15 cellular contexts compared by ENCODE assay signal in the genomic region with DNA sequence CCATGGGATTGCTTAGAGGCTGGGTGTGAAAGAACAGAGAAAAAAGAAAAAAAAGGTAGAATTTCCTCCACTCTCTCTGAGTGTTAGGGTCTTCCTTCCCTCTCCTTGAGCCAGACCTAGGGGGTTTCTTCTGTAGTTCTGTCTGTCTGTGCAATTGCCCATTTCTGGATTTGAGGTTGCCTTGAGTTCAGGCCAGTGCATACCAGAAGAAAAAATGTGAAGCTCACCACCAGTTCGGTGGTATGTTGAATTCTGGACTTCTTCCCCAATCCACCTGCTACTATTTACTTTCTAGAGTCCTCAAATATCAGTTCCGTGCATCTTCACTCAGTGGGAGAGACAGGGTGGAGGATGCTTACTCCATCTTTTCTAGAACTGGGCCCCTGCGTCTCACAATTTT. TPM values are rescaled to one million over a fixed set of nuclear protein-coding genes. Genes with fewer than 3 reads are reported as not detected.
DNase-seq lines count a peak whose midpoint lies in the region; ATAC-seq, FAIRE-seq and TF ChIP-seq lines count a peak whose summit lies in the region.
"Had no signal": no experiment of that assay in that cellular context is flagged by ENCODE, and none has a peak within 500 bp of the region (broad histone marks: within the 10 kb centered on the region; RNA-seq: fewer than 3 reads in every experiment).

No MANE protein-coding gene starts in this region.

- peak overlapping the region; percentile 15; the same call in 1 of the 2 replicates for H3K4me2 ChIP-seq in HCT116 (ENCODE audit: low read length)

- intact Hi-C loops in HCT116 (cut with micrococcal nuclease): loop anchor here (2.0 kb wide), 1 partner anchor 96 kb away; no protein-coding TSS in a partner anchor

- no peaks in the 10 kb centered on the region for H3K9me3 Mint-ChIP-seq in nephron progenitor cell
- H3K9me3 Mint-ChIP-seq: activated naive CD4-positive, alpha-beta T cell treated with anti-CD3 and anti-CD28 coated beads, Interleukin-2, amount 50 U/mL, for 24 hours; activated T-helper 17 cell treated with anti-CD3 and anti-CD28 coated beads, Interleukin-2, amount 50 U/mL, for 72 hours; neural crest cell; WTC11 had no signal

- no peaks in the 10 kb centered on the region for H4K20me1 ChIP-seq in HCT116 (ENCODE audit: insufficient read depth)

- H3K36me3 ChIP-seq in HCT116 (ENCODE audit: control insufficient read depth in 1 of 2, insufficient read depth in 2 of 2, low read length in 2 of 2): no peaks in the 10 kb centered on the region
- no peaks in the 10 kb centered on the region for H3K36me3 ChIP-seq in upper lobe of left lung

- no peaks in the 10 kb centered on the region for H3K9me2 ChIP-seq in HCT116 (ENCODE audit: insufficient read depth)

- CTCF ChIA-PET in HCT116 (lab: Charles Lee): interaction anchor here (1.0 to 2.0 kb wide), 4 partner anchors 15 to 137 kb away, joined by 3 to 9 read pairs (median 4); partner anchors contain the start of gene SELENOI

- peak; percentile 90 for DNase-seq in AG10803 (ENCODE audit: low read depth)
- DNase-seq in HCT116 (ENCODE audit: low read depth, low spot score): no peak
- DNase-seq in T-helper 17 cell: no peak
- DNase-seq in nephron progenitor cell: no peak
- no peak for DNase-seq in nucleus accumbens (lab: John Stamatoyannopoulos, UW)
- DNase-seq in kidney tubule cell (ENCODE audit: low spot score): no peak
- DNase-seq in GM12892 (ENCODE audit: insufficient read length): no peak
- no peak for DNase-seq in upper lobe of left lung

- no peak for TF ChIP-seq RAD21 in HCT116 (IDR thresholded peaks at IDR 0.05; ENCODE audit: low read depth)

- TF ChIP-seq EP300 in upper lobe of left lung (IDR thresholded peaks at IDR 0.05): no peak

- peak overlapping the region; percentile 57 for H3K27ac Mint-ChIP-seq in T-helper 17 cell
- peak overlapping the region; percentile 88 for H3K27ac Mint-ChIP-seq in nephron progenitor cell
- H3K27ac Mint-ChIP-seq: activated naive CD4-positive, alpha-beta T cell treated with anti-CD3 and anti-CD28 coated beads, Interleukin-2, amount 50 U/mL, for 24 hours; activated T-helper 17 cell treated with anti-CD3 and anti-CD28 coated beads, Interleukin-2, amount 50 U/mL, for 72 hours; progenitor cell of endocrine pancreas; WTC11 had no signal

- H3K4me1 ChIP-seq in HCT116 (ENCODE audit: control insufficient read depth in 1 of 2, insufficient read depth in 2 of 2, low read length in 2 of 2) (peaks cover 4 to 9% of the 10 kb centered on the region in 2 experiments; a peak in 3 of 4 replicates), upper lobe of left lung (peaks cover 0 to 2% (median 1%) of the 10 kb centered on the region in 4 donors)

- H3K9ac ChIP-seq in HCT116 (ENCODE audit: low read length): no peak overlapping the region

- ATAC-seq in HCT116 (no peak), T-helper 17 cell (no peak), upper lobe of left lung (ENCODE audit: low FRiP score in 2 of 2) (no peak)

- H2AFZ ChIP-seq in HCT116 (ENCODE audit: low read depth, low read length, poor library complexity, severe bottlenecking): peak overlapping the region; percentile 5

- RAD21 ChIA-PET in HCT116 (lab: Charles Lee; ENCODE audit: low non-redundant PET in 1 of 2, low total read pairs in 2 of 2, uncharacterized antibody in 2 of 2, unreplicated experiment in 2 of 2): interaction anchor here in 1 of 2 experiments (0.6 kb wide), 1 partner anchor 158 kb away, joined by 4 read pairs; no protein-coding TSS in a partner anchor

- H3K4me1 Mint-ChIP-seq in T-helper 17 cell: peaks cover 8% of the 10 kb centered on the region
- peaks cover 26% of the 10 kb centered on the region for H3K4me1 Mint-ChIP-seq in nephron progenitor cell

- POLR2A ChIA-PET in HCT116 (lab: Charles Lee): no interaction called here

- TF ChIP-seq CTCF in AG10803 (conservative IDR thresholded peaks at IDR 0.05; ENCODE audit: low read length) (no peak), HCT116 (IDR thresholded peaks at IDR 0.05 in 2 of 3, conservative IDR thresholded peaks at IDR 0.05 in 1 of 3; ENCODE audit: borderline replicate concordance in 1 of 3, insufficient read depth in 1 of 3, low read depth in 2 of 3, low read length in 2 of 3) (no peak), nephron progenitor cell (IDR thresholded peaks at IDR 0.05) (no peak), upper lobe of left lung (IDR thresholded peaks at IDR 0.05) (no peak)

- no peak overlapping the region for H3K4me3 Mint-ChIP-seq in T-helper 17 cell
- no peak overlapping the region for H3K4me3 Mint-ChIP-seq in nephron progenitor cell
- H3K4me3 Mint-ChIP-seq: neural crest cell, WTC11 had no signal

- H3K27me3 ChIP-seq in HCT116 (ENCODE audit: insufficient read depth, low read length) (no peaks in the 10 kb centered on the region), upper lobe of left lung (no peaks in the 10 kb centered on the region)

- H3K9me3 ChIP-seq in HCT116 (ENCODE audit: control insufficient read depth in 1 of 2, insufficient read depth in 1 of 2, low read depth in 1 of 2, low read length in 2 of 2) (no peaks in the 10 kb centered on the region), T-helper 17 cell (ENCODE audit: control insufficient read depth, low read length, poor library complexity, severe bottlenecking) (no peaks in the 10 kb centered on the region), upper lobe of left lung (no peaks in the 10 kb centered on the region)

- H3K4me3 ChIP-seq in AG10803 (ENCODE audit: low read length): peak overlapping the region; percentile 41
- H3K4me3 ChIP-seq in HCT116 (replicated peaks in 1 of 2; ENCODE audit: low read depth in 1 of 2, low read length in 2 of 2): no peak overlapping the region
- no peak overlapping the region for H3K4me3 ChIP-seq in upper lobe of left lung
- H3K4me3 ChIP-seq: skin epidermis had no signal

- H3K36me3 Mint-ChIP-seq in T-helper 17 cell (ENCODE audit: low read depth): peaks cover 2% of the 10 kb centered on the region
- H3K36me3 Mint-ChIP-seq in nephron progenitor cell (ENCODE audit: low read depth): no peaks in the 10 kb centered on the region
- H3K36me3 Mint-ChIP-seq: activated naive CD4-positive, alpha-beta T cell treated with anti-CD3 and anti-CD28 coated beads, Interleukin-2, amount 50 U/mL, for 24 hours; WTC11 had no signal

- no TSS peak for BruUV-seq in HCT116 (replicated peaks; lab: Mats Ljungman, UMichigan)

- no peak for FAIRE-seq in GM12892 (lab: Jason Lieb, UNC)

- 78 to 81% methylated on average over 3 of the region's 3 CpGs for whole genome bisulfite sequencing in upper lobe of left lung, 2 donors

- TF ChIP-seq POLR2A in HCT116 (IDR thresholded peaks at IDR 0.05; ENCODE audit: borderline replicate concordance, extremely low read depth, insufficient read depth, insufficient read length) (no peak), GM12892 (IDR thresholded peaks at IDR 0.05; ENCODE audit: low read depth, low read length) (no peak), upper lobe of left lung (IDR thresholded peaks at IDR 0.05) (no peak)

- H3K27me3 Mint-ChIP-seq in T-helper 17 cell (no peaks in the 10 kb centered on the region), nephron progenitor cell (ENCODE audit: low read depth, poor library complexity) (peaks cover 6% of the 10 kb centered on the region)
- H3K27me3 Mint-ChIP-seq: activated naive CD4-positive, alpha-beta T cell treated with anti-CD3 and anti-CD28 coated beads, Interleukin-2, amount 50 U/mL, for 24 hours; activated T-helper 17 cell treated with anti-CD3 and anti-CD28 coated beads, Interleukin-2, amount 50 U/mL, for 72 hours; progenitor cell of endocrine pancreas had no signal

- no peak overlapping the region for H3K27ac ChIP-seq in HCT116 (ENCODE audit: low read depth, low read length)
- H3K27ac ChIP-seq in upper lobe of left lung: no peak overlapping the region

- no peaks in the 10 kb centered on the region for H3K79me2 ChIP-seq in HCT116 (ENCODE audit: insufficient read depth, low read length)

TF ChIP-seq in HCT116, 20 proteins besides CTCF, POLR2A, EP300 and RAD21 (continues in another document):
- TF ChIP-seq CBX3 (IDR thresholded peaks at IDR 0.05; ENCODE audit: low read depth) (no peak), SP1 (IDR thresholded peaks at IDR 0.05; ENCODE audit: low read depth) (no peak), TCF7L2 (IDR thresholded peaks at IDR 0.05; ENCODE audit: borderline replicate concordance, extremely low read depth, insufficient read depth, insufficient read length) (no peak), YY1 (IDR thresholded peaks at IDR 0.05; ENCODE audit: extremely low read depth, insufficient replicate concordance, low read depth, low read length) (no peak), POLR2AphosphoS5 (IDR thresholded peaks at IDR 0.05; ENCODE audit: low read depth, low read length) (no peak), EGR1 (IDR thresholded peaks at IDR 0.05; ENCODE audit: low read depth) (no peak), ZFX (IDR thresholded peaks at IDR 0.05) (no peak), CEBPB (IDR thresholded peaks at IDR 0.05; ENCODE audit: low read depth) (no peak)
- TF ChIP-seq, protein P1, sequence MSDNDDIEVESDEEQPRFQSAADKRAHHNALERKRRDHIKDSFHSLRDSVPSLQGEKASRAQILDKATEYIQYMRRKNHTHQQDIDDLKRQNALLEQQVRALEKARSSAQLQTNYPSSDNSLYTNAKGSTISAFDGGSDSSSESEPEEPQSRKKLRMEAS (IDR thresholded peaks at IDR 0.05): no peak
- TF ChIP-seq, protein P2, sequence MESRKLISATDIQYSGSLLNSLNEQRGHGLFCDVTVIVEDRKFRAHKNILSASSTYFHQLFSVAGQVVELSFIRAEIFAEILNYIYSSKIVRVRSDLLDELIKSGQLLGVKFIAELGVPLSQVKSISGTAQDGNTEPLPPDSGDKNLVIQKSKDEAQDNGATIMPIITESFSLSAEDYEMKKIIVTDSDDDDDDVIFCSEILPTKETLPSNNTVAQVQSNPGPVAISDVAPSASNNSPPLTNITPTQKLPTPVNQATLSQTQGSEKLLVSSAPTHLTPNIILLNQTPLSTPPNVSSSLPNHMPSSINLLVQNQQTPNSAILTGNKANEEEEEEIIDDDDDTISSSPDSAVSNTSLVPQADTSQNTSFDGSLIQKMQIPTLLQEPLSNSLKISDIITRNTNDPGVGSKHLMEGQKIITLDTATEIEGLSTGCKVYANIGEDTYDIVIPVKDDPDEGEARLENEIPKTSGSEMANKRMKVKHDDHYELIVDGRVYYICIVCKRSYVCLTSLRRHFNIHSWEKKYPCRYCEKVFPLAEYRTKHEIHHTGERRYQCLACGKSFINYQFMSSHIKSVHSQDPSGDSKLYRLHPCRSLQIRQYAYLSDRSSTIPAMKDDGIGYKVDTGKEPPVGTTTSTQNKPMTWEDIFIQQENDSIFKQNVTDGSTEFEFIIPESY (IDR thresholded peaks at IDR 0.05; ENCODE audit: extremely low read depth, insufficient replicate concordance, low read length): no peak

RNA-seq across cellular contexts. Expression of gene SELENOI, which starts 15.3 kb away (rescaled TPM):
- total RNA-seq in HCT116 (2021; ENCODE audit: unreplicated experiment) (63.3 TPM), T-helper 17 cell (10 to 100 TPM; 27.9 to 36.6 TPM), upper lobe of left lung (10 to 100 TPM in 5 of 6 donors, 1 to 10 TPM in 1; 6.8 to 21.6 (median 17.2) TPM)
- 7.1 and 12.0 TPM in 2 replicates for polyA plus RNA-seq in HCT116 (2012)
- 12.3 TPM for polyA plus RNA-seq in GM12892 (2012; ENCODE audit: missing spikeins)

RNA-seq across cellular contexts. Expression of gene ADGRF3, which starts 16.0 kb away (rescaled TPM):
- total RNA-seq in HCT116 (2021; ENCODE audit: unreplicated experiment) (not detected), T-helper 17 cell (1 to 10 TPM in 1 of 2 donors, under 1 TPM in 1; 0.97 to 1.3 TPM), upper lobe of left lung (1 to 10 TPM in 1 of 6 donors, under 1 TPM in 4, not detected in 1; 0.15 to 2.1 (median 0.30) TPM)
- 0.01 and 0.12 TPM in 2 replicates for polyA plus RNA-seq in HCT116 (2012)
- 0.76 TPM for polyA plus RNA-seq in GM12892 (2012; ENCODE audit: missing spikeins)
- total RNA-seq: dermis blood vessel endothelial cell had no signal
